In the genomic region with DNA sequence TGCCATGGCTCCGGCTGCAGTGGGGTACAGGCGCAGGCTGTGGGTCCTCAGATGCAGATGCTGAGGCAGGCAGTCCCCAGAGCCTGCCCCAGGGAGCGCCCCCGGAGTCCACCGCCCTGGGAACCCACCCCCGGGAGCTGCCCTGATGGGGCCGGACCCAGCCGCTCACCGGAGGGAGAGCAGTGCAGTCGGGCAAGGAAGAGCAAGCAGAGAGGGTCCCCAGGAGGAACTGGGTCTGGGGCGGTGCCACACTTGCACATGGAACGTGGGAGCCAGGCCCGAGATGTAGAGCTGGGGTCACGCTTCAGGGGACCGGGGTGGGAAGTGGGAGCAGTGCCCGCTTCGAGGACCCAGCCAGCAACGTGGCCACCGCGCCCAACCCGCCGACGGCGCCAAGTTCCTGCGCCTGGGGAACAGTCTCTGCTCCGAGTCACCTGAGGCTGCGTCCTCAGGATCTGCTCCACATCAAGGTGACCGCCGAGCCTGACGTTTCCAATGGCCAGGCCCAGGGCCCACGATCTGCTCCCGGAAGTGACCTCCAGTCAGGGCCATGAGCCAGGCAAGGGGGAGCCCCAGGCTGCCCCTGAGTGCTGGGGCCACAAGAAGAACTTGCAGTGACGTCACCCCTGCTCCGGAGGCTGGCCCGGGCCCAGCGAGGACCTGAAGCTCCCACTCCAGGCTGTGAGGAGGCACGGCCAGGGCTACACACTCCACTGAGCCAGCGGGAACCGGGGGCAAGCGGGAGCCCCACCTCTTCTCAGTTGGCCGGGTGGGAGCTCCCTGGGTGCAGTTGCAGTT, we compare ENCODE assay signal across 1 cellular context.
TF ChIP-seq lines count a peak whose summit lies in the region.

No MANE protein-coding gene starts in this region.

TF ChIP-seq in WTC11, 78 proteins besides CTCF, POLR2A, EP300 and RAD21 (continued from another document):
- TF ChIP-seq, protein P1, sequence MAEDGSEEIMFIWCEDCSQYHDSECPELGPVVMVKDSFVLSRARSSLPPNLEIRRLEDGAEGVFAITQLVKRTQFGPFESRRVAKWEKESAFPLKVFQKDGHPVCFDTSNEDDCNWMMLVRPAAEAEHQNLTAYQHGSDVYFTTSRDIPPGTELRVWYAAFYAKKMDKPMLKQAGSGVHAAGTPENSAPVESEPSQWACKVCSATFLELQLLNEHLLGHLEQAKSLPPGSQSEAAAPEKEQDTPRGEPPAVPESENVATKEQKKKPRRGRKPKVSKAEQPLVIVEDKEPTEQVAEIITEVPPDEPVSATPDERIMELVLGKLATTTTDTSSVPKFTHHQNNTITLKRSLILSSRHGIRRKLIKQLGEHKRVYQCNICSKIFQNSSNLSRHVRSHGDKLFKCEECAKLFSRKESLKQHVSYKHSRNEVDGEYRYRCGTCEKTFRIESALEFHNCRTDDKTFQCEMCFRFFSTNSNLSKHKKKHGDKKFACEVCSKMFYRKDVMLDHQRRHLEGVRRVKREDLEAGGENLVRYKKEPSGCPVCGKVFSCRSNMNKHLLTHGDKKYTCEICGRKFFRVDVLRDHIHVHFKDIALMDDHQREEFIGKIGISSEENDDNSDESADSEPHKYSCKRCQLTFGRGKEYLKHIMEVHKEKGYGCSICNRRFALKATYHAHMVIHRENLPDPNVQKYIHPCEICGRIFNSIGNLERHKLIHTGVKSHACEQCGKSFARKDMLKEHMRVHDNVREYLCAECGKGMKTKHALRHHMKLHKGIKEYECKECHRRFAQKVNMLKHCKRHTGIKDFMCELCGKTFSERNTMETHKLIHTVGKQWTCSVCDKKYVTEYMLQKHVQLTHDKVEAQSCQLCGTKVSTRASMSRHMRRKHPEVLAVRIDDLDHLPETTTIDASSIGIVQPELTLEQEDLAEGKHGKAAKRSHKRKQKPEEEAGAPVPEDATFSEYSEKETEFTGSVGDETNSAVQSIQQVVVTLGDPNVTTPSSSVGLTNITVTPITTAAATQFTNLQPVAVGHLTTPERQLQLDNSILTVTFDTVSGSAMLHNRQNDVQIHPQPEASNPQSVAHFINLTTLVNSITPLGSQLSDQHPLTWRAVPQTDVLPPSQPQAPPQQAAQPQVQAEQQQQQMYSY (CRISPR knock-in tag; IDR thresholded peaks at IDR 0.05) = no peak
- TF ChIP-seq ZNF121 (CRISPR knock-in tag; IDR thresholded peaks at IDR 0.05) = no peak
- TF ChIP-seq, protein P2, sequence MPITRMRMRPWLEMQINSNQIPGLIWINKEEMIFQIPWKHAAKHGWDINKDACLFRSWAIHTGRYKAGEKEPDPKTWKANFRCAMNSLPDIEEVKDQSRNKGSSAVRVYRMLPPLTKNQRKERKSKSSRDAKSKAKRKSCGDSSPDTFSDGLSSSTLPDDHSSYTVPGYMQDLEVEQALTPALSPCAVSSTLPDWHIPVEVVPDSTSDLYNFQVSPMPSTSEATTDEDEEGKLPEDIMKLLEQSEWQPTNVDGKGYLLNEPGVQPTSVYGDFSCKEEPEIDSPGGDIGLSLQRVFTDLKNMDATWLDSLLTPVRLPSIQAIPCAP (CRISPR knock-in tag; IDR thresholded peaks at IDR 0.05) = no peak
- TF ChIP-seq ESRRA (CRISPR knock-in tag; IDR thresholded peaks at IDR 0.05; ENCODE audit: borderline replicate concordance) = no peak
- TF ChIP-seq TCF7 (CRISPR knock-in tag; IDR thresholded peaks at IDR 0.05; ENCODE audit: low read depth) = no peak
- TF ChIP-seq NFYB (CRISPR knock-in tag; conservative IDR thresholded peaks at IDR 0.05; ENCODE audit: low read depth) = no peak
- no peak for TF ChIP-seq ZNF138 (CRISPR knock-in tag; conservative IDR thresholded peaks at IDR 0.05)
TF ChIP-seq in WTC11: peak in this region for 0.
